7 cellular contexts compared by ENCODE assay signal in genomic region chr7:79452495-79453265, GRCh38. TPM values are rescaled to one million over a fixed set of nuclear protein-coding genes. Genes with fewer than 3 reads are reported as not detected.
A peak's percentile ranks its signal among the peaks of the same experiment; 100 is the strongest.
DNase-seq lines count a peak whose midpoint lies in the region; ATAC-seq and TF ChIP-seq lines count a peak whose summit lies in the region.

No MANE protein-coding gene starts in this region.

- peaks cover 3% of the 10 kb centered on the region for H3K27me3 Mint-ChIP-seq in HFFc6 (ENCODE audit: insufficient read depth)
- H3K27me3 Mint-ChIP-seq in activated naive CD8-positive, alpha-beta T cell treated with anti-CD3 and anti-CD28 coated beads for 36 hours = peaks cover 61% of the 10 kb centered on the region

- TF ChIP-seq CTCF in HFFc6 (IDR thresholded peaks at IDR 0.05) (no peak), OCI-LY7 (conservative IDR thresholded peaks at IDR 0.05; ENCODE audit: low read length) (no peak)

- no peak overlapping the region for H2AFZ ChIP-seq in OCI-LY7 (ENCODE audit: low read length)

- POLR2A ChIA-PET in OCI-LY7 (lab: Charles Lee) = no interaction called here

- H3K4me3 Mint-ChIP-seq in HFFc6 = peak overlapping the region; percentile 95
- peak overlapping the region; percentile 81 for H3K4me3 Mint-ChIP-seq in activated naive CD8-positive, alpha-beta T cell treated with anti-CD3 and anti-CD28 coated beads for 36 hours

- H3K4me3 ChIP-seq in right cardiac atrium (ENCODE audit: low read length) (peak overlapping the region; percentile 62), OCI-LY7 (ENCODE audit: low read depth, low read length, poor library complexity, severe bottlenecking) (no peak overlapping the region)

- WGBS in right cardiac atrium = under 1% methylated on average over 37 of the region's 37 CpGs

- peaks cover 71% of the 10 kb centered on the region for H3K4me1 Mint-ChIP-seq in HFFc6 (ENCODE audit: low read depth)
- H3K4me1 Mint-ChIP-seq in activated naive CD8-positive, alpha-beta T cell treated with anti-CD3 and anti-CD28 coated beads for 36 hours = peaks cover 22% of the 10 kb centered on the region

- peaks cover 33% of the 10 kb centered on the region for H3K36me3 Mint-ChIP-seq in HFFc6 (ENCODE audit: low read depth)
- H3K36me3 Mint-ChIP-seq in activated naive CD8-positive, alpha-beta T cell treated with anti-CD3 and anti-CD28 coated beads for 36 hours = peaks cover 1% of the 10 kb centered on the region

- H3K4me2 ChIP-seq in OCI-LY7 (ENCODE audit: low read length) = no peak overlapping the region

- H3K9me3 ChIP-seq in right cardiac atrium (ENCODE audit: control insufficient read depth, low read length) = no peaks in the 10 kb centered on the region
- no peaks in the 10 kb centered on the region for H3K9me3 ChIP-seq in OCI-LY7 (ENCODE audit: low read length)

- intact Hi-C loops in right cardiac atrium (cut with DNase I) (loop anchor here in 1 of 4 donors (10.0 kb wide), 1 partner anchor 148 kb away; no protein-coding TSS in a partner anchor), posterior vena cava (cut with DNase I) (loop anchor here in 1 of 2 donors (5.0 kb wide), 1 partner anchor 155 kb away; no protein-coding TSS in a partner anchor), OCI-LY7 (cut with micrococcal nuclease; ENCODE audit: unreplicated experiment) (no loop called here)

- H3K9me3 Mint-ChIP-seq in HFFc6 = no peaks in the 10 kb centered on the region
- no peaks in the 10 kb centered on the region for H3K9me3 Mint-ChIP-seq in activated naive CD8-positive, alpha-beta T cell treated with anti-CD3 and anti-CD28 coated beads for 36 hours

- H4K20me1 ChIP-seq in OCI-LY7 (ENCODE audit: insufficient read depth, low read length) = no peaks in the 10 kb centered on the region

- H3K4me1 ChIP-seq in right cardiac atrium (ENCODE audit: control insufficient read depth, insufficient read depth, low read length) (peaks cover 4% of the 10 kb centered on the region), OCI-LY7 (ENCODE audit: insufficient read depth, low read length, poor library complexity, severe bottlenecking) (no peaks in the 10 kb centered on the region)

- no peaks in the 10 kb centered on the region for H3K36me3 ChIP-seq in OCI-LY7 (ENCODE audit: insufficient read depth, low read length)

- no peak for DNase-seq in HFFc6
- DNase-seq in activated naive CD8-positive, alpha-beta T cell treated with anti-CD3 and anti-CD28 coated beads for 36 hours = peak; percentile 4
- DNase-seq in right cardiac atrium = peak; percentile 28 to 72 (median 66)
- peak; percentile 79 for DNase-seq in posterior vena cava (ENCODE audit: low spot score)
- no peak for DNase-seq in OCI-LY7 (ENCODE audit: low spot score)
- no peak for DNase-seq in inferior parietal cortex (ENCODE audit: extremely low spot score)

- no peaks in the 10 kb centered on the region for H3K79me2 ChIP-seq in OCI-LY7 (ENCODE audit: insufficient read depth, low read depth, low read length)

- no peaks in the 10 kb centered on the region for H3K9me2 ChIP-seq in OCI-LY7 (ENCODE audit: insufficient read depth, low read length)

- CTCF ChIA-PET in OCI-LY7 (lab: Charles Lee; ENCODE audit: unreplicated experiment) = no interaction called here

- H3K27ac ChIP-seq in right cardiac atrium (ENCODE audit: low read length) = peak overlapping the region; percentile 89
- H3K27ac ChIP-seq in OCI-LY7 (ENCODE audit: low read depth, low read length, poor library complexity, severe bottlenecking) = no peak overlapping the region

- peak overlapping the region; percentile 97 for H3K27ac Mint-ChIP-seq in HFFc6
- peak overlapping the region; percentile 72 for H3K27ac Mint-ChIP-seq in activated naive CD8-positive, alpha-beta T cell treated with anti-CD3 and anti-CD28 coated beads for 36 hours

- H3K27me3 ChIP-seq in right cardiac atrium (ENCODE audit: control insufficient read depth, insufficient read depth) = no peaks in the 10 kb centered on the region

- BruUV-seq in OCI-LY7 (replicated peaks; lab: Mats Ljungman, UMichigan) = no TSS peak

- peak; percentile 15 to 22 for ATAC-seq in right cardiac atrium
- ATAC-seq in GM18498 (IDR thresholded peaks at IDR 0.05; ENCODE audit: unreplicated experiment) = no peak

RNA-seq across cellular contexts. Expression of gene MAGI2, which starts 0.8 kb away (rescaled TPM):
- total RNA-seq in HFFc6 (2021; fragmentation: NEBNext Ultra II Directional; extraction: Animal tissue kit (Norgen Biotek cat#: 25700)) = 1 to 10 TPM; 7.1 to 9.8 (median 8.5) TPM
- under 1 TPM; 0.14 to 0.31 TPM for total RNA-seq in activated naive CD8-positive, alpha-beta T cell treated with anti-CD3 and anti-CD28 coated beads for 36 hours
- total RNA-seq in right cardiac atrium (1 to 10 TPM; 7.4 to 9.9 (median 7.9) TPM), posterior vena cava (10 to 100 TPM; 17.9 to 21.0 TPM), OCI-LY7 (2022) (0.13 and 0.17 TPM in 2 replicates)
- 3.2 TPM for polyA plus RNA-seq in right cardiac atrium
- 0.03 TPM in 1 of 2 replicates, not detected in the other for total RNA-seq in OCI-LY7 (2014; rRNA removed; shearing (Covaris generic))

Comparison
In these comparisons a context has a peak if more than half of its experiments do, and no peak if none do; other contexts are left out.
1. DNase-seq: peak in activated naive CD8-positive, alpha-beta T cell treated with anti-CD3 and anti-CD28 coated beads for 36 hours (single experiment), right cardiac atrium (3 of 3) and posterior vena cava (single experiment); none in HFFc6 (single experiment), OCI-LY7 (single experiment) and inferior parietal cortex (single experiment).
2. RNA of gene MAGI2, which starts 0.8 kb away (total RNA-seq): 17.9 to 21.0 TPM in posterior vena cava, 7.1 to 9.8 TPM in HFFc6 and 7.4 to 9.9 TPM in right cardiac atrium; 0.14 to 0.31 TPM in activated naive CD8-positive, alpha-beta T cell treated with anti-CD3 and anti-CD28 coated beads for 36 hours and 0.03 to 0.17 TPM in OCI-LY7; every median in the first group is over 4 times any median in the second.